ENCODE assay signal across 21 cellular contexts in genomic region chr1:61143821-61144220, GRCh38.
DNase-seq lines count a peak whose midpoint lies in the region; ATAC-seq, FAIRE-seq and TF ChIP-seq lines count a peak whose summit lies in the region.
"Had no signal": no experiment of that assay in that cellular context is flagged by ENCODE, and none has a peak within 500 bp of the region (broad histone marks: within the 10 kb centered on the region; RNA-seq: fewer than 3 reads in every experiment).

No MANE protein-coding gene starts in this region.

- DNase-seq in SK-N-MC (ENCODE audit: low read depth, low spot score), result no peak
- DNase-seq in GM12892 (ENCODE audit: insufficient read length), result no peak
- no peak for DNase-seq in activated CD4-positive, CD25-positive, alpha-beta regulatory T cell (lab: John Stamatoyannopoulos, UW)
- DNase-seq: activated CD8-positive, alpha-beta T cell treated with anti-CD3 and anti-CD28 coated beads, Interleukin-2, amount 10 ng/mL, durations not matched to agents 7 days and 5 days; activated effector memory CD4-positive, alpha-beta T cell treated with anti-CD3 and anti-CD28 coated beads, Interleukin-2, amount 50 U/mL, for 16 hours; activated naive CD8-positive, alpha-beta T cell treated with anti-CD3 and anti-CD28 coated beads, Interleukin-2, amount 50 U/mL, for 24 hours; brain microvascular endothelial cell; effector memory CD8-positive, alpha-beta T cell; MG63; NCI-H1417; NCI-H2107; NK-92 treated with Interleukin-12 subunit alpha and Interleukin-12 subunit beta, amount 100 ng/mL, for 24 hours; Peyer's patch; SJCRH30; stimulated activated CD8-positive, alpha-beta memory T cell treated with anti-CD3 and anti-CD28 coated beads, Interleukin-4, amount 100 ng/mL, for 48 hours; T-helper 1 cell had no signal

- no peak overlapping the region for H3K9ac ChIP-seq in SK-N-MC (ENCODE audit: insufficient read length)
- H3K9ac ChIP-seq in subcutaneous abdominal adipose tissue (ENCODE audit: low read length in 5 of 5), result no peak overlapping the region

- TF ChIP-seq CTCF in C4-2B (conservative IDR thresholded peaks at IDR 0.05), result no peak

- no peaks in the 10 kb centered on the region for H3K9me3 ChIP-seq in SK-N-MC (ENCODE audit: low read depth, low read length)
- no peaks in the 10 kb centered on the region for H3K9me3 ChIP-seq in subcutaneous abdominal adipose tissue (ENCODE audit: control insufficient read depth in 5 of 5, low read length in 5 of 5)
- H3K9me3 ChIP-seq: MG63, Peyer's patch, SJCRH30 had no signal

- H3K4me3 ChIP-seq in SK-N-MC, result no peak overlapping the region
- H3K4me3 ChIP-seq in subcutaneous abdominal adipose tissue (ENCODE audit: low read depth in 1 of 5, low read length in 5 of 5), result no peak overlapping the region
- H3K4me3 ChIP-seq: coronary artery, MG63, Peyer's patch, SJCRH30 had no signal

- H3K36me3 ChIP-seq in SK-N-MC (ENCODE audit: insufficient read depth, low read length), result no peaks in the 10 kb centered on the region
- no peaks in the 10 kb centered on the region for H3K36me3 ChIP-seq in subcutaneous abdominal adipose tissue (ENCODE audit: control insufficient read depth in 5 of 5, insufficient read depth in 5 of 5, low read length in 5 of 5)
- H3K36me3 ChIP-seq: brain microvascular endothelial cell, MG63, Peyer's patch, SJCRH30 had no signal

- no peak for TF ChIP-seq POLR2A in GM12892 (IDR thresholded peaks at IDR 0.05; ENCODE audit: low read depth, low read length)

- H3K27ac ChIP-seq in C4-2B (peak overlapping the region; percentile 92), SK-N-MC (peak overlapping the region; percentile 20; the same call in 1 of the 2 replicates), subcutaneous abdominal adipose tissue (ENCODE audit: low read depth, low read length) (peak overlapping the region; percentile 94)
- H3K27ac ChIP-seq: brain microvascular endothelial cell, Peyer's patch, SJCRH30 had no signal

- ATAC-seq in esophagus mucosa (peak; percentile 55), GM21526 (IDR thresholded peaks at IDR 0.05; ENCODE audit: low FRiP score, unreplicated experiment) (no peak)
- ATAC-seq: activated CD8-positive, alpha-beta T cell treated with anti-CD3 and anti-CD28 coated beads, Interleukin-2, amount 10 ng/mL, durations not matched to agents 7 days and 5 days; activated naive CD8-positive, alpha-beta T cell treated with anti-CD3 and anti-CD28 coated beads, Interleukin-2, amount 50 U/mL, for 24 hours; effector memory CD8-positive, alpha-beta T cell had no signal

- no peaks in the 10 kb centered on the region for H3K27me3 ChIP-seq in subcutaneous abdominal adipose tissue (ENCODE audit: control insufficient read depth in 5 of 5, insufficient read depth in 4 of 5, low read length in 5 of 5)
- H3K27me3 ChIP-seq: brain microvascular endothelial cell, MG63, Peyer's patch, SJCRH30 had no signal

- H3K4me1 ChIP-seq in subcutaneous abdominal adipose tissue (ENCODE audit: control insufficient read depth in 5 of 5, insufficient read depth in 5 of 5, low read length in 5 of 5), result peaks cover 10 to 40% (median 39%) of the 10 kb centered on the region in 5 donors

- FAIRE-seq in GM12892 (lab: Jason Lieb, UNC), result no peak

Comparison
In these comparisons a context has a peak if more than half of its experiments do, and no peak if none do; other contexts are left out.
1. H3K27ac ChIP-seq: peak in every context shown above with its lines; median percentile 94 in subcutaneous abdominal adipose tissue; 92 in C4-2B; 20 in SK-N-MC.